In genomic region chr2:68870215-68870614, GRCh38 we compare ENCODE assay signal across 2 cellular contexts.
TF ChIP-seq lines count a peak whose summit lies in the region.

No MANE protein-coding gene starts in this region.

TF ChIP-seq in IMR-90, 13 proteins besides CTCF, POLR2A, EP300 and RAD21:
- TF ChIP-seq NFE2L2 (IDR thresholded peaks at IDR 0.05; ENCODE audit: low read depth, low read length): no peak
- no peak for TF ChIP-seq MXI1 (IDR thresholded peaks at IDR 0.05; ENCODE audit: borderline replicate concordance, low read depth, low read length)
- no peak for TF ChIP-seq USF2 (IDR thresholded peaks at IDR 0.05; ENCODE audit: low read depth, low read length)
- no peak for TF ChIP-seq CEBPB (IDR thresholded peaks at IDR 0.05; ENCODE audit: low read depth, low read length)
- TF ChIP-seq FOS (IDR thresholded peaks at IDR 0.05; ENCODE audit: low read depth, low read length): no peak
- TF ChIP-seq BHLHE40 (IDR thresholded peaks at IDR 0.05; ENCODE audit: low read depth, low read length): no peak
- TF ChIP-seq CHD1 (IDR thresholded peaks at IDR 0.05; ENCODE audit: low read depth, low read length): no peak
- TF ChIP-seq RFX5 (IDR thresholded peaks at IDR 0.05; ENCODE audit: low read depth, low read length): no peak
- TF ChIP-seq ELK1 (IDR thresholded peaks at IDR 0.05; ENCODE audit: borderline replicate concordance, low read depth, low read length): no peak
- TF ChIP-seq MAZ (IDR thresholded peaks at IDR 0.05; ENCODE audit: borderline replicate concordance, low read depth, low read length): no peak
- no peak for TF ChIP-seq SMC3 (IDR thresholded peaks at IDR 0.05; ENCODE audit: low read depth, low read length)
- no peak for TF ChIP-seq MAFK (IDR thresholded peaks at IDR 0.05; ENCODE audit: low read depth, low read length)
- TF ChIP-seq RCOR1 (IDR thresholded peaks at IDR 0.05; ENCODE audit: insufficient replicate concordance, low read length): no peak

TF ChIP-seq in HepG2, 621 proteins besides CTCF, POLR2A, EP300 and RAD21:
- TF ChIP-seq NFAT5 (CRISPR knock-in tag; IDR thresholded peaks at IDR 0.05): no peak
- no peak for TF ChIP-seq SALL2 (CRISPR knock-in tag; IDR thresholded peaks at IDR 0.05)
- TF ChIP-seq KMT2A (CRISPR knock-in tag; IDR thresholded peaks at IDR 0.05): no peak
- TF ChIP-seq RNF2 (conservative IDR thresholded peaks at IDR 0.05; ENCODE audit: low read depth): no peak
- TF ChIP-seq HMG20B (CRISPR knock-in tag; conservative IDR thresholded peaks at IDR 0.05): no peak
